16 cellular contexts compared by ENCODE assay signal in genomic region chr12:109611223-109611622, GRCh38. TPM values are rescaled to one million over a fixed set of nuclear protein-coding genes. Genes with fewer than 3 reads are reported as not detected.
A peak's percentile ranks its signal among the peaks of the same experiment; 100 is the strongest.
DNase-seq lines count a peak whose midpoint lies in the region; ATAC-seq and TF ChIP-seq lines count a peak whose summit lies in the region.
"Had no signal": no experiment of that assay in that cellular context is flagged by ENCODE, and none has a peak within 500 bp of the region (broad histone marks: within the 10 kb centered on the region; RNA-seq: fewer than 3 reads in every experiment).

No MANE protein-coding gene starts in this region.

- H3K4me3 ChIP-seq in BLaER1 (no peak overlapping the region), neural progenitor cell (no peak overlapping the region), mucosa of descending colon (no peak overlapping the region)
- no peak overlapping the region for H3K4me3 ChIP-seq in BLaER1 treated with 17β-estradiol and CSF1 and Interleukin-3, amounts not matched to agents 10 nM and 100 nM
- H3K4me3 ChIP-seq: GM12878, GM23338 had no signal

- H3K27me3 ChIP-seq in BLaER1 = 0 out of 2 replicates have a peak, but pooled peaks cover 3% of the 10 kb centered on the region
- H3K27me3 ChIP-seq in BLaER1 treated with 17β-estradiol and CSF1 and Interleukin-3, amounts not matched to agents 10 nM and 100 nM = peaks cover 0 to 5% (median 0%) of the 10 kb centered on the region in 11 experiments; a peak in 2 of 22 replicates
- no peaks in the 10 kb centered on the region for H3K27me3 ChIP-seq in neural progenitor cell

- H3K4me3 Mint-ChIP-seq in neural progenitor cell = no peak overlapping the region
- no peak overlapping the region for H3K4me3 Mint-ChIP-seq in activated T-helper 17 cell treated with anti-CD3 and anti-CD28 coated beads, Interleukin-2, amount 50 U/mL, for 72 hours
- H3K4me3 Mint-ChIP-seq: CD8-positive, alpha-beta T cell; GM23338 had no signal

- no peaks in the 10 kb centered on the region for H3K9me3 Mint-ChIP-seq in neural progenitor cell
- no peaks in the 10 kb centered on the region for H3K9me3 Mint-ChIP-seq in activated T-helper 17 cell treated with anti-CD3 and anti-CD28 coated beads, Interleukin-2, amount 50 U/mL, for 72 hours
- H3K9me3 Mint-ChIP-seq: CD8-positive, alpha-beta T cell; GM23338 had no signal

- intact Hi-C loops in mucosa of descending colon (cut with DNase I, micrococcal nuclease) = no loop called here

- DNase-seq in RPMI7951 (ENCODE audit: low read depth) (peak; percentile 31), neural progenitor cell (ENCODE audit: low spot score) (no peak), mucosa of descending colon (no peak)
- DNase-seq: ACHN; Calu3; CD8-positive, alpha-beta T cell; DMS79 treated with DMSO at 0.1 percent for 48 hours; HCEC 1CT had no signal

- H3K27ac ChIP-seq in BLaER1 (no peak overlapping the region), neural progenitor cell (no peak overlapping the region)
- H3K27ac ChIP-seq in BLaER1 treated with 17β-estradiol and CSF1 and Interleukin-3, amounts not matched to agents 10 nM and 100 nM = no peak overlapping the region
- H3K27ac ChIP-seq: HL-60 had no signal

- H3K79me2 ChIP-seq in neural progenitor cell (ENCODE audit: low read depth) = no peaks in the 10 kb centered on the region

- H3K4me1 ChIP-seq in BLaER1 (peaks cover 17% of the 10 kb centered on the region), neural progenitor cell (peaks cover 39% of the 10 kb centered on the region), mucosa of descending colon (ENCODE audit: low read depth) (no peaks in the 10 kb centered on the region)
- H3K4me1 ChIP-seq in BLaER1 treated with 17β-estradiol and CSF1 and Interleukin-3, amounts not matched to agents 10 nM and 100 nM = peaks cover 0 to 15% (median 8%) of the 10 kb centered on the region in 10 experiments; a peak in 13 of 20 replicates

- H4K20me1 ChIP-seq in BLaER1 (no peaks in the 10 kb centered on the region), neural progenitor cell (ENCODE audit: low read depth) (no peaks in the 10 kb centered on the region)
- no peaks in the 10 kb centered on the region; a peak in 2 of 22 replicates for H4K20me1 ChIP-seq in BLaER1 treated with 17β-estradiol and CSF1 and Interleukin-3, amounts not matched to agents 10 nM and 100 nM

- H3K4me2 ChIP-seq in BLaER1 (peak overlapping the region; percentile 24; the same call in 1 of the 2 replicates), neural progenitor cell (no peak overlapping the region)
- peak overlapping the region in 6 of 11 experiments; percentile 9 to 50 (median 44); a peak in 4 of 22 replicates for H3K4me2 ChIP-seq in BLaER1 treated with 17β-estradiol and CSF1 and Interleukin-3, amounts not matched to agents 10 nM and 100 nM
- H3K4me2 ChIP-seq: GM23338 had no signal

- no peak overlapping the region for H3K9ac ChIP-seq in BLaER1
- H3K9ac ChIP-seq in BLaER1 treated with 17β-estradiol and CSF1 and Interleukin-3, amounts not matched to agents 10 nM and 100 nM = no peak overlapping the region
- no peak overlapping the region for H3K9ac ChIP-seq in neural progenitor cell

- H3K36me3 Mint-ChIP-seq in neural progenitor cell = no peaks in the 10 kb centered on the region
- no peaks in the 10 kb centered on the region for H3K36me3 Mint-ChIP-seq in activated T-helper 17 cell treated with anti-CD3 and anti-CD28 coated beads, Interleukin-2, amount 50 U/mL, for 72 hours (ENCODE audit: low read depth)
- H3K36me3 Mint-ChIP-seq: CD8-positive, alpha-beta T cell had no signal

- H3K27ac Mint-ChIP-seq in neural progenitor cell = peak overlapping the region; percentile 57
- H3K27ac Mint-ChIP-seq in activated T-helper 17 cell treated with anti-CD3 and anti-CD28 coated beads, Interleukin-2, amount 50 U/mL, for 72 hours = no peak overlapping the region
- H3K27ac Mint-ChIP-seq: CD8-positive, alpha-beta T cell; GM23338 had no signal

- no peaks in the 10 kb centered on the region for H3K9me3 ChIP-seq in BLaER1
- no peaks in the 10 kb centered on the region for H3K9me3 ChIP-seq in BLaER1 treated with 17β-estradiol and CSF1 and Interleukin-3, amounts not matched to agents 10 nM and 100 nM (replicated peaks in 1 of 11)
- no peaks in the 10 kb centered on the region for H3K9me3 ChIP-seq in neural progenitor cell (ENCODE audit: low read depth)
- no peaks in the 10 kb centered on the region for H3K9me3 ChIP-seq in mucosa of descending colon

- H2AFZ ChIP-seq in neural progenitor cell (replicated peaks) = no peak overlapping the region
- H2AFZ ChIP-seq: GM23338 had no signal

- H3K36me3 ChIP-seq in BLaER1 (no peaks in the 10 kb centered on the region), neural progenitor cell (no peaks in the 10 kb centered on the region), mucosa of descending colon (ENCODE audit: low read depth) (no peaks in the 10 kb centered on the region)
- H3K36me3 ChIP-seq in BLaER1 treated with 17β-estradiol and CSF1 and Interleukin-3, amounts not matched to agents 10 nM and 100 nM = no peaks in the 10 kb centered on the region

- peaks cover 24% of the 10 kb centered on the region for H3K27me3 Mint-ChIP-seq in neural progenitor cell (ENCODE audit: insufficient read depth, low read depth)
- peaks cover 25% of the 10 kb centered on the region for H3K27me3 Mint-ChIP-seq in activated T-helper 17 cell treated with anti-CD3 and anti-CD28 coated beads, Interleukin-2, amount 50 U/mL, for 72 hours

- TF ChIP-seq CTCF in neural progenitor cell (IDR thresholded peaks at IDR 0.05) (no peak), mucosa of descending colon (IDR thresholded peaks at IDR 0.05) (no peak)

- no peak for ATAC-seq in activated T-helper 17 cell treated with anti-CD3 and anti-CD28 coated beads, Interleukin-2, amount 50 U/mL, for 72 hours (replicated peaks)
- ATAC-seq in GM18498 (IDR thresholded peaks at IDR 0.05; ENCODE audit: unreplicated experiment) = no peak
- no peak for ATAC-seq in GM18868 (IDR thresholded peaks at IDR 0.05; ENCODE audit: unreplicated experiment)
- no peak for ATAC-seq in mucosa of descending colon
- ATAC-seq: CD8-positive, alpha-beta T cell; GM23338 had no signal

- H3K4me1 Mint-ChIP-seq in neural progenitor cell = peaks cover 26% of the 10 kb centered on the region
- no peaks in the 10 kb centered on the region for H3K4me1 Mint-ChIP-seq in activated T-helper 17 cell treated with anti-CD3 and anti-CD28 coated beads, Interleukin-2, amount 50 U/mL, for 72 hours

- peaks cover 32% of the 10 kb centered on the region for H3F3A ChIP-seq in neural progenitor cell (ENCODE audit: low read depth)

RNA-seq across cellular contexts. Expression of gene MVK, which starts 37.6 kb away (rescaled TPM):
- total RNA-seq in RPMI7951 (2014; rRNA removed; shearing (Covaris generic)) = 12.1 and 18.0 TPM in 2 replicates
- total RNA-seq in neural progenitor cell (ENCODE audit: low replicate concordance) (8.3 and 20.1 TPM in 2 replicates), mucosa of descending colon (10 to 100 TPM; 18.9 to 30.0 (median 29.8) TPM)
- total RNA-seq in activated T-helper 17 cell treated with anti-CD3 and anti-CD28 coated beads, Interleukin-2, amount 50 U/mL, for 72 hours = 10 to 100 TPM; 10.7 to 15.6 TPM

RNA-seq across cellular contexts. Expression of gene MMAB, which starts 37.9 kb away (rescaled TPM):
- total RNA-seq in RPMI7951 (2014; rRNA removed; shearing (Covaris generic)) = 26.1 and 33.1 TPM in 2 replicates
- total RNA-seq in neural progenitor cell (ENCODE audit: low replicate concordance) = 24.7 and 34.5 TPM in 2 replicates
- total RNA-seq in activated T-helper 17 cell treated with anti-CD3 and anti-CD28 coated beads, Interleukin-2, amount 50 U/mL, for 72 hours = 10 to 100 TPM; 17.8 to 22.2 TPM
- 10 to 100 TPM; 29.9 to 45.5 (median 42.0) TPM for total RNA-seq in mucosa of descending colon
